ENCODE assay signal across 1 cellular context in genomic region chr19:10887616-10888367, GRCh38.
TF ChIP-seq lines count a peak whose summit lies in the region.

No MANE protein-coding gene starts in this region.

TF ChIP-seq in GM23338, 12 proteins besides CTCF, POLR2A, EP300 and RAD21:
- TF ChIP-seq, protein P1, sequence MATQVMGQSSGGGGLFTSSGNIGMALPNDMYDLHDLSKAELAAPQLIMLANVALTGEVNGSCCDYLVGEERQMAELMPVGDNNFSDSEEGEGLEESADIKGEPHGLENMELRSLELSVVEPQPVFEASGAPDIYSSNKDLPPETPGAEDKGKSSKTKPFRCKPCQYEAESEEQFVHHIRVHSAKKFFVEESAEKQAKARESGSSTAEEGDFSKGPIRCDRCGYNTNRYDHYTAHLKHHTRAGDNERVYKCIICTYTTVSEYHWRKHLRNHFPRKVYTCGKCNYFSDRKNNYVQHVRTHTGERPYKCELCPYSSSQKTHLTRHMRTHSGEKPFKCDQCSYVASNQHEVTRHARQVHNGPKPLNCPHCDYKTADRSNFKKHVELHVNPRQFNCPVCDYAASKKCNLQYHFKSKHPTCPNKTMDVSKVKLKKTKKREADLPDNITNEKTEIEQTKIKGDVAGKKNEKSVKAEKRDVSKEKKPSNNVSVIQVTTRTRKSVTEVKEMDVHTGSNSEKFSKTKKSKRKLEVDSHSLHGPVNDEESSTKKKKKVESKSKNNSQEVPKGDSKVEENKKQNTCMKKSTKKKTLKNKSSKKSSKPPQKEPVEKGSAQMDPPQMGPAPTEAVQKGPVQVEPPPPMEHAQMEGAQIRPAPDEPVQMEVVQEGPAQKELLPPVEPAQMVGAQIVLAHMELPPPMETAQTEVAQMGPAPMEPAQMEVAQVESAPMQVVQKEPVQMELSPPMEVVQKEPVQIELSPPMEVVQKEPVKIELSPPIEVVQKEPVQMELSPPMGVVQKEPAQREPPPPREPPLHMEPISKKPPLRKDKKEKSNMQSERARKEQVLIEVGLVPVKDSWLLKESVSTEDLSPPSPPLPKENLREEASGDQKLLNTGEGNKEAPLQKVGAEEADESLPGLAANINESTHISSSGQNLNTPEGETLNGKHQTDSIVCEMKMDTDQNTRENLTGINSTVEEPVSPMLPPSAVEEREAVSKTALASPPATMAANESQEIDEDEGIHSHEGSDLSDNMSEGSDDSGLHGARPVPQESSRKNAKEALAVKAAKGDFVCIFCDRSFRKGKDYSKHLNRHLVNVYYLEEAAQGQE (IDR thresholded peaks at IDR 0.05; ENCODE audit: unreplicated experiment), result no peak
- TF ChIP-seq EZH2 (IDR thresholded peaks at IDR 0.05; ENCODE audit: low read depth, unreplicated experiment), result no peak
- TF ChIP-seq, protein P2, sequence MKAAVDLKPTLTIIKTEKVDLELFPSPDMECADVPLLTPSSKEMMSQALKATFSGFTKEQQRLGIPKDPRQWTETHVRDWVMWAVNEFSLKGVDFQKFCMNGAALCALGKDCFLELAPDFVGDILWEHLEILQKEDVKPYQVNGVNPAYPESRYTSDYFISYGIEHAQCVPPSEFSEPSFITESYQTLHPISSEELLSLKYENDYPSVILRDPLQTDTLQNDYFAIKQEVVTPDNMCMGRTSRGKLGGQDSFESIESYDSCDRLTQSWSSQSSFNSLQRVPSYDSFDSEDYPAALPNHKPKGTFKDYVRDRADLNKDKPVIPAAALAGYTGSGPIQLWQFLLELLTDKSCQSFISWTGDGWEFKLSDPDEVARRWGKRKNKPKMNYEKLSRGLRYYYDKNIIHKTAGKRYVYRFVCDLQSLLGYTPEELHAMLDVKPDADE (IDR thresholded peaks at IDR 0.05), result no peak
- no peak for TF ChIP-seq POLR2AphosphoS5 (IDR thresholded peaks at IDR 0.05; ENCODE audit: low read depth)
- TF ChIP-seq ZNF462 (CRISPR knock-in tag; IDR thresholded peaks at IDR 0.05), result no peak; the same call in 1 of the 2 replicates
- TF ChIP-seq STAT1 (IDR thresholded peaks at IDR 0.05; ENCODE audit: unreplicated experiment), result no peak
- no peak for TF ChIP-seq EZH2phosphoT487 (IDR thresholded peaks at IDR 0.05; ENCODE audit: unreplicated experiment)
- no peak for TF ChIP-seq CREB1 (CRISPR knock-in tag; IDR thresholded peaks at IDR 0.05; ENCODE audit: low read depth)
- TF ChIP-seq NANOG (IDR thresholded peaks at IDR 0.05; ENCODE audit: borderline replicate concordance), result no peak
- no peak for TF ChIP-seq ZNF114 (CRISPR knock-in tag; IDR thresholded peaks at IDR 0.05)
- no peak for TF ChIP-seq JUNB (IDR thresholded peaks at IDR 0.05; ENCODE audit: unreplicated experiment)
- TF ChIP-seq ZNF331 (CRISPR knock-in tag; IDR thresholded peaks at IDR 0.05; ENCODE audit: low read depth), result no peak
